10 cellular contexts compared by ENCODE assay signal in the genomic region with DNA sequence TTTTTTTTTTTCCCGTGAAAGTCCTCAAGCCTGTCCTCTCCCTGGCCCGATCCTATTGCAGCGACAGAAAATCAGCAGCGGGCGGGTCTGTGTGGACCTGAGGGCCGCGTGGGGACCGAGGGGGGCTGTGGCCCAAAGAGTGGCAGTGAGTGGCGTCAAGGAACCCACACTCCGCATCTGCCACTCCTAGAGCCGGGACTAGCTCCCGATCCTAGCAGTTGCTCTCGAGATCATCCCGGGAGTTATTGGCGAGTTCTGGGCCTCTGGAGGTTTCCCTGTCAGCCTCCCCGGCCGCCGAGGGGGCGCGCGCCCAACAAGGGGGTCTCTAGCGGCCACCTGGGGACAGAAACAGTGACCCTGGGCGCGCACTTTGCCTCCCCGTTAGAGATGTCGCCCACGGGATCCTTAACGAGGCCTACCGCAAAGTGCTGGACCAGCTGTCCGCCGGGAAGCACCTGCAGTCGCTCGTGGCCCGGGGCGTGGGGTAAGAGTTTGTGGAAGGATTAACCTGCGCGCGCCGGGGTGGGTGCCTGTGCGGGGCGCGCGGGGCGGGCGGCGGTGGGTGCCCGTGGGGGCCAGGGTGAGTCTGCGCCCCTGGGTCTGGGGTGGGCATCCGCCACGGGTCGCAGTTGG. TPM values are rescaled to one million over a fixed set of nuclear protein-coding genes. Genes with fewer than 3 reads are reported as not detected.
A peak's percentile ranks its signal among the peaks of the same experiment; 100 is the strongest.
DNase-seq lines count a peak whose midpoint lies in the region; ATAC-seq and TF ChIP-seq lines count a peak whose summit lies in the region.
"Had no signal": no experiment of that assay in that cellular context is flagged by ENCODE, and none has a peak within 500 bp of the region (broad histone marks: within the 10 kb centered on the region; RNA-seq: fewer than 3 reads in every experiment).

No MANE protein-coding gene starts in this region.

- no peak overlapping the region for H3K27ac ChIP-seq in mesendoderm (ENCODE audit: low read depth, low read length)
- H3K27ac ChIP-seq in upper lobe of right lung = no peak overlapping the region

- peaks cover 30% of the 10 kb centered on the region for H3K4me1 Mint-ChIP-seq in activated naive CD4-positive, alpha-beta T cell treated with anti-CD3 and anti-CD28 coated beads for 36 hours (ENCODE audit: low read depth)

- H3K4ac ChIP-seq in mesendoderm (ENCODE audit: low read depth, low read length) = no peak overlapping the region

- H3K18ac ChIP-seq in mesendoderm (ENCODE audit: low read length) = no peak overlapping the region

- intact Hi-C loops in activated naive CD4-positive, alpha-beta T cell treated with anti-CD3 and anti-CD28 coated beads for 36 hours (cut with micrococcal nuclease) = loop anchor here (5.0 kb wide), 1 partner anchor 54 kb away; no protein-coding TSS in a partner anchor
- intact Hi-C loops in upper lobe of right lung (cut with DNase I) = no loop called here

- H3K36me3 ChIP-seq in mesendoderm (ENCODE audit: control insufficient read depth, insufficient read depth, low read length) (no peaks in the 10 kb centered on the region), upper lobe of right lung (no peaks in the 10 kb centered on the region)

- no peak overlapping the region for H4K8ac ChIP-seq in mesendoderm (ENCODE audit: low read depth, low read length)

- H3K27me3 Mint-ChIP-seq in activated naive CD4-positive, alpha-beta T cell treated with anti-CD3 and anti-CD28 coated beads for 36 hours (ENCODE audit: low read depth) = peaks cover 72% of the 10 kb centered on the region

- peak overlapping the region; percentile 25 for H3K56ac ChIP-seq in mesendoderm (ENCODE audit: low read length)

- no peak overlapping the region for H3K27ac Mint-ChIP-seq in activated naive CD4-positive, alpha-beta T cell treated with anti-CD3 and anti-CD28 coated beads for 36 hours

- WGBS in mesendoderm (ENCODE audit: extremely low coverage, insufficient coverage, low lambda C conversion rate) = no CpG with 5 or more reads among the region's 51 CpGs

- H3K9ac ChIP-seq in mesendoderm (ENCODE audit: low read length) = no peak overlapping the region

- CTCF ChIA-PET in activated naive CD4-positive, alpha-beta T cell treated with anti-CD3 and anti-CD28 coated beads for 36 hours (lab: Charles Lee) = interaction anchor here (0.7 kb wide), 1 partner anchor 678 kb away, joined by 6 read pairs; no protein-coding TSS in a partner anchor

- peaks cover 1% of the 10 kb centered on the region for H3K9me3 Mint-ChIP-seq in activated naive CD4-positive, alpha-beta T cell treated with anti-CD3 and anti-CD28 coated beads for 36 hours

- no peaks in the 10 kb centered on the region for H3K79me1 ChIP-seq in mesendoderm (ENCODE audit: low read length)

- peak overlapping the region; percentile 31 for H3K4me2 ChIP-seq in mesendoderm (ENCODE audit: low read length)

- no peak overlapping the region for H3K23ac ChIP-seq in mesendoderm (ENCODE audit: low read length)

- H2BK120ac ChIP-seq in mesendoderm (ENCODE audit: low read depth, low read length) = no peak overlapping the region

- H3K4me3 Mint-ChIP-seq in activated naive CD4-positive, alpha-beta T cell treated with anti-CD3 and anti-CD28 coated beads for 36 hours = peak overlapping the region; percentile 54

- peaks cover 67% of the 10 kb centered on the region for H3K27me3 ChIP-seq in mesendoderm (ENCODE audit: insufficient read depth, low read length, poor library complexity)
- H3K27me3 ChIP-seq in upper lobe of right lung = peaks cover 96% of the 10 kb centered on the region

- peak; percentile 14 for ATAC-seq in upper lobe of right lung
- no peak for ATAC-seq in HG02973 (IDR thresholded peaks at IDR 0.05; ENCODE audit: unreplicated experiment)

- no peaks in the 10 kb centered on the region for H3K36me3 Mint-ChIP-seq in activated naive CD4-positive, alpha-beta T cell treated with anti-CD3 and anti-CD28 coated beads for 36 hours (ENCODE audit: low read depth)

- H3K4me3 ChIP-seq in mesendoderm (ENCODE audit: low read length) = no peak overlapping the region
- peak overlapping the region; percentile 48 for H3K4me3 ChIP-seq in upper lobe of right lung

- no peaks in the 10 kb centered on the region for H3K79me2 ChIP-seq in mesendoderm (ENCODE audit: control insufficient read depth, insufficient read depth, low read length)

- H2BK15ac ChIP-seq in mesendoderm (replicated peaks; ENCODE audit: low read depth) = no peak overlapping the region

- no peaks in the 10 kb centered on the region for H3K9me3 ChIP-seq in upper lobe of right lung

- H4K5ac ChIP-seq in mesendoderm (ENCODE audit: low read length) = no peak overlapping the region

- no peak overlapping the region for H2AK5ac ChIP-seq in mesendoderm (ENCODE audit: low read length)

- no peak overlapping the region for H2BK5ac ChIP-seq in mesendoderm (ENCODE audit: low read length)

- H3K4me1 ChIP-seq in mesendoderm (ENCODE audit: control insufficient read depth, low read depth, low read length) (peaks cover 2% of the 10 kb centered on the region), upper lobe of right lung (peaks cover 28% of the 10 kb centered on the region)

- peak; percentile 15 for DNase-seq in activated naive CD4-positive, alpha-beta T cell treated with anti-CD3 and anti-CD28 coated beads for 36 hours
- DNase-seq in activated naive CD4-positive, alpha-beta T cell treated with anti-CD3 and anti-CD28 coated beads, Interleukin-2, amount 50 U/mL, for 16 hours = no peak
- peak; percentile 24 for DNase-seq in astrocyte of the hippocampus (ENCODE audit: low read depth, low spot score)
- no peak for DNase-seq in mesendoderm
- no peak for DNase-seq in upper lobe of right lung
- no peak for DNase-seq in midbrain (lab: John Stamatoyannopoulos, UW)
- no peak for DNase-seq in NOMO-1 treated with DMSO at 0.1 percent for 48 hours (lab: John Stamatoyannopoulos, UW; ENCODE audit: unreplicated experiment)
- DNase-seq: activated gamma-delta T cell had no signal

- no peak for TF ChIP-seq CTCF in upper lobe of right lung (IDR thresholded peaks at IDR 0.05)

RNA-seq across cellular contexts. Expression of a gene that starts 3.3 kb away (rescaled TPM):
- not detected for total RNA-seq in activated naive CD4-positive, alpha-beta T cell treated with anti-CD3 and anti-CD28 coated beads for 36 hours
- 0.03 TPM for polyA plus RNA-seq in mesendoderm (2013, experiment 1 of 2)
- polyA plus RNA-seq in mesendoderm (2013, experiment 2 of 2) = 0.04 TPM
- 1.5 TPM for total RNA-seq in upper lobe of right lung
- total RNA-seq: HT1080 had no signal

Comparison
In these comparisons a context has a peak if more than half of its experiments do, and no peak if none do; other contexts are left out.
1. DNase-seq: peak in activated naive CD4-positive, alpha-beta T cell treated with anti-CD3 and anti-CD28 coated beads for 36 hours (single experiment) and astrocyte of the hippocampus (single experiment); none in activated naive CD4-positive, alpha-beta T cell treated with anti-CD3 and anti-CD28 coated beads, Interleukin-2, amount 50 U/mL, for 16 hours (single experiment), mesendoderm (single experiment), upper lobe of right lung (single experiment), midbrain (single experiment) and NOMO-1 treated with DMSO at 0.1 percent for 48 hours (single experiment).